In genomic region chr11:1763336-1763795, GRCh38 we compare ENCODE assay signal across 8 cellular contexts. TPM values are rescaled to one million over a fixed set of nuclear protein-coding genes. Genes with fewer than 3 reads are reported as not detected.
DNase-seq lines count a peak whose midpoint lies in the region; ATAC-seq and TF ChIP-seq lines count a peak whose summit lies in the region.

No MANE protein-coding gene starts in this region.

- H3K4me3 ChIP-seq in GM12875 (ENCODE audit: low read depth, low read length), result peak overlapping the region; percentile 69
- H3K4me3 ChIP-seq in WERI-Rb-1 (ENCODE audit: low read depth, low read length), result peak overlapping the region; percentile 82
- peak overlapping the region; percentile 95 for H3K4me3 ChIP-seq in right cardiac atrium (ENCODE audit: low read length)

- ATAC-seq in right cardiac atrium, result peak in 1 of 2 donors; percentile 1
- ATAC-seq in stimulated activated naive B cell treated with anti-CD40 and anti-IgM and Interleukin-4, amounts not matched to agents 10 μg/mL and 1 μg/mL and 100 μg/mL, for 72 hours (replicated peaks), result peak; percentile 61
- no peak for ATAC-seq in HG03457 (IDR thresholded peaks at IDR 0.05; ENCODE audit: unreplicated experiment)

- TF ChIP-seq CTCF in GM12875 (IDR thresholded peaks at IDR 0.05; ENCODE audit: borderline replicate concordance, insufficient read depth, low read depth, low read length), result no peak
- no peak for TF ChIP-seq CTCF in HFFc6 (IDR thresholded peaks at IDR 0.05)
- no peak for TF ChIP-seq CTCF in WERI-Rb-1 (IDR thresholded peaks at IDR 0.05; ENCODE audit: low read depth, low read length)

- H3K36me3 ChIP-seq in WERI-Rb-1, result 0 out of 2 replicates have a peak, but pooled peaks cover 2% of the 10 kb centered on the region

- DNase-seq in HFFc6, result no peak
- DNase-seq in WERI-Rb-1, result no peak
- DNase-seq in right cardiac atrium, result peak in 2 of 3 donors; percentile 64 to 67
- DNase-seq in stimulated activated naive B cell treated with anti-CD40 and anti-IgM and Interleukin-4, amounts not matched to agents 10 μg/mL and 1 μg/mL and 100 μg/mL, for 72 hours, result no peak
- no peak for DNase-seq in NCI-H526 (lab: John Stamatoyannopoulos, UW)
- no peak for DNase-seq in HuH-7.5 (ENCODE audit: low spot score)

- H3K27me3 ChIP-seq in WERI-Rb-1 (ENCODE audit: insufficient read depth, low read depth, severe bottlenecking) (no peaks in the 10 kb centered on the region), right cardiac atrium (ENCODE audit: control insufficient read depth, insufficient read depth) (no peaks in the 10 kb centered on the region)

- H3K9me3 Mint-ChIP-seq in HFFc6, result no peaks in the 10 kb centered on the region
- no peaks in the 10 kb centered on the region for H3K9me3 Mint-ChIP-seq in stimulated activated naive B cell treated with anti-CD40 and anti-IgM and Interleukin-4, amounts not matched to agents 10 μg/mL and 1 μg/mL and 100 μg/mL, for 72 hours

- intact Hi-C loops in right cardiac atrium (cut with DNase I), result no loop called here

- H3K4me1 ChIP-seq in right cardiac atrium (ENCODE audit: control insufficient read depth, insufficient read depth, low read length), result peaks cover 20% of the 10 kb centered on the region

- H3K9me3 ChIP-seq in WERI-Rb-1 (ENCODE audit: severe bottlenecking), result no peaks in the 10 kb centered on the region
- no peaks in the 10 kb centered on the region for H3K9me3 ChIP-seq in right cardiac atrium (ENCODE audit: control insufficient read depth, low read length)

- peaks cover 23% of the 10 kb centered on the region for H3K4me1 Mint-ChIP-seq in HFFc6 (ENCODE audit: low read depth)
- peaks cover 14 to 39% of the 10 kb centered on the region in 2 donors for H3K4me1 Mint-ChIP-seq in stimulated activated naive B cell treated with anti-CD40 and anti-IgM and Interleukin-4, amounts not matched to agents 10 μg/mL and 1 μg/mL and 100 μg/mL, for 72 hours

- H3K27ac Mint-ChIP-seq in HFFc6, result no peak overlapping the region
- no peak overlapping the region for H3K27ac Mint-ChIP-seq in stimulated activated naive B cell treated with anti-CD40 and anti-IgM and Interleukin-4, amounts not matched to agents 10 μg/mL and 1 μg/mL and 100 μg/mL, for 72 hours

- H3K36me3 Mint-ChIP-seq in HFFc6 (ENCODE audit: low read depth), result no peaks in the 10 kb centered on the region
- H3K36me3 Mint-ChIP-seq in stimulated activated naive B cell treated with anti-CD40 and anti-IgM and Interleukin-4, amounts not matched to agents 10 μg/mL and 1 μg/mL and 100 μg/mL, for 72 hours, result peaks cover 8 to 13% of the 10 kb centered on the region in 2 donors

- H3K27ac ChIP-seq in WERI-Rb-1 (peak overlapping the region; percentile 79), right cardiac atrium (ENCODE audit: low read length) (peak overlapping the region; percentile 75)

- H3K27me3 Mint-ChIP-seq in HFFc6 (ENCODE audit: insufficient read depth), result peaks cover 8% of the 10 kb centered on the region; the same call in 1 of the 2 replicates
- no peaks in the 10 kb centered on the region for H3K27me3 Mint-ChIP-seq in stimulated activated naive B cell treated with anti-CD40 and anti-IgM and Interleukin-4, amounts not matched to agents 10 μg/mL and 1 μg/mL and 100 μg/mL, for 72 hours

- WGBS in right cardiac atrium, result 3% methylated on average over 32 of the region's 32 CpGs

- peak overlapping the region; percentile 78 for H3K4me3 Mint-ChIP-seq in HFFc6
- H3K4me3 Mint-ChIP-seq in stimulated activated naive B cell treated with anti-CD40 and anti-IgM and Interleukin-4, amounts not matched to agents 10 μg/mL and 1 μg/mL and 100 μg/mL, for 72 hours, result peak overlapping the region; percentile 61 to 97

RNA-seq across cellular contexts. Expression of gene CTSD, which starts 0.4 kb away (rescaled TPM):
- 100 to 1,000 TPM; 212 to 240 (median 229) TPM for total RNA-seq in HFFc6 (2021; fragmentation: NEBNext Ultra II Directional; extraction: Animal tissue kit (Norgen Biotek cat#: 25700))
- total RNA-seq in right cardiac atrium, result 100 to 1,000 TPM; 674 to 717 (median 700) TPM
- 748 TPM for polyA plus RNA-seq in right cardiac atrium

RNA-seq across cellular contexts. Expression of gene IFITM10, which starts 13.0 kb away (rescaled TPM):
- total RNA-seq in HFFc6 (2021; fragmentation: NEBNext Ultra II Directional; extraction: Animal tissue kit (Norgen Biotek cat#: 25700)), result under 1 TPM; 0.21 to 0.71 (median 0.45) TPM
- total RNA-seq in right cardiac atrium, result 1 to 10 TPM in 1 of 4 donors, under 1 TPM in 3; 0.48 to 1.0 (median 0.59) TPM
- 0.25 TPM for polyA plus RNA-seq in right cardiac atrium

Comparison
In these comparisons a context has a peak if more than half of its experiments do, and no peak if none do; other contexts are left out.
1. DNase-seq: peak in right cardiac atrium (2 of 3); none in HFFc6 (single experiment), WERI-Rb-1 (single experiment), stimulated activated naive B cell treated with anti-CD40 and anti-IgM and Interleukin-4, amounts not matched to agents 10 μg/mL and 1 μg/mL and 100 μg/mL, for 72 hours (single experiment), NCI-H526 (0 of 2) and HuH-7.5 (single experiment).
2. Peak in every context shown above with its lines, with median percentiles within 50 percentile points of each other: H3K4me3 ChIP-seq.